In genomic region chr3:288383-288782, GRCh38 we compare ENCODE assay signal across 9 cellular contexts.
"Had no signal": no experiment of that assay in that cellular context is flagged by ENCODE, and none has a peak within 500 bp of the region (broad histone marks: within the 10 kb centered on the region; RNA-seq: fewer than 3 reads in every experiment).

No MANE protein-coding gene starts in this region.

- H3K36me3 ChIP-seq: HAP-1 had no signal

- ATAC-seq: GM23338, HCT116, K562 had no signal

- H3K9me3 ChIP-seq: HAP-1 had no signal

- H2AFZ ChIP-seq: GM23338 had no signal

- FAIRE-seq: HTR-8/SVneo, K562 had no signal

- DNase-seq: H7, HFFc6, IMR-90, KG1 had no signal

- H3K4me1 ChIP-seq: HAP-1 had no signal

- H3K4me2 ChIP-seq: GM23338 had no signal

- H3K4me3 ChIP-seq: GM23338, HAP-1, K562 had no signal
